Comparison of ENCODE assay signal across 9 cellular contexts in the genomic region with DNA sequence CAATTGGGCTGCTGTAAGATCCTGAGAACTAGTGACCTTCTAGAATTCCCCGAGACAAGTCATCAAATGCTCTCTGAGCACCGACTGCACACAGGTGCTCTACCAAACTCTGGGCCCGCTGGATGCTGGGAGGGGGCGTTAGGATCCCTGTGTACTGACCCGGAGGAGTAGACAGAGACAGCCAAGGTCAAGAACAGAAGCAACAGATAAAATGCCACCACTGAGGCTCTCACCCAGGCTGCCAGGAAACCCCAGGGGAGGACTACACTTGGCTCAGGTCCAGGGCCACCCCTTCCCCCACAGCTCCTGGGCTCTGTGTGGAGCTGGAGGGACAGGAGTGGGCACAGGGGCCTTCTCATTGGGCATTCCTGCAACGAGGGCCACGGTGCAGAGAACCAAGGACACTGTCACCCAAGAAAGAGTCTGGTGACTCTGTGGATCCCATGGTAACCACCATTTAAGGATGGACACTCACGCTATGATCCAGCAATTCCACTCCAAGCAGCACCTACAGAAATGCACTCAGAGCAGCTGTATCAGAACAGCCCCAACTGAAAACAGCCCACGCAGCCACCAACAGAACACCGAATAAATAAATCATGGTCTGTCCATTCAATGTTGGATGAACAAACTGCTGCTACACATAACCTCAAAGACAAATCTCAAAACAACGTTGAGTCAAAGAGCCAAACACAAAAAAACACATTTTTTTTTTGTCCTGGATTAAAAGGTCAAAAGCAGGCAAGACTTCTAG. TPM values are rescaled to one million over a fixed set of nuclear protein-coding genes. Genes with fewer than 3 reads are reported as not detected.
DNase-seq lines count a peak whose midpoint lies in the region; ATAC-seq and TF ChIP-seq lines count a peak whose summit lies in the region.
"Had no signal": no experiment of that assay in that cellular context is flagged by ENCODE, and none has a peak within 500 bp of the region (broad histone marks: within the 10 kb centered on the region; RNA-seq: fewer than 3 reads in every experiment).

No MANE protein-coding gene starts in this region.

- H3K9me3 Mint-ChIP-seq in naive B cell = no peaks in the 10 kb centered on the region
- no peaks in the 10 kb centered on the region for H3K9me3 Mint-ChIP-seq in type B pancreatic cell

- peaks cover 71% of the 10 kb centered on the region for H3K79me2 ChIP-seq in SU-DHL-6 (ENCODE audit: insufficient read depth, low read length)

- TF ChIP-seq CTCF in SU-DHL-6 (IDR thresholded peaks at IDR 0.05; ENCODE audit: insufficient read depth, low read length, poor library complexity, severe bottlenecking) (no peak), type B pancreatic cell (conservative IDR thresholded peaks at IDR 0.05) (no peak), GM20000 (IDR thresholded peaks at IDR 0.05; ENCODE audit: extremely low read depth, missing control alignments) (no peak)

- peak overlapping the region; percentile 30 for H3K4me3 ChIP-seq in SU-DHL-6 (ENCODE audit: insufficient read depth, low read length, poor library complexity, severe bottlenecking)

- no peaks in the 10 kb centered on the region for H3K36me3 ChIP-seq in SU-DHL-6 (ENCODE audit: low read length)

- DNase-seq in COLO668 (lab: John Stamatoyannopoulos, UW; ENCODE audit: unreplicated experiment) (peak; percentile 32), naive B cell (no peak), type B pancreatic cell (ENCODE audit: extremely low spot score, unreplicated experiment) (no peak), hepatic stellate cell (ENCODE audit: low spot score) (no peak), GM20000 (ENCODE audit: low spot score) (no peak)
- no peak for DNase-seq in stimulated activated CD8-positive, alpha-beta memory T cell treated with anti-CD3 and anti-CD28 coated beads, Interleukin-4, amount 100 ng/mL, for 48 hours
- DNase-seq: aorta had no signal

- H3K36me3 Mint-ChIP-seq in naive B cell (no peaks in the 10 kb centered on the region), type B pancreatic cell (no peaks in the 10 kb centered on the region)

- H3K27me3 Mint-ChIP-seq in naive B cell = no peaks in the 10 kb centered on the region
- H3K27me3 Mint-ChIP-seq in type B pancreatic cell = no peaks in the 10 kb centered on the region

- ATAC-seq in GM21619 (IDR thresholded peaks at IDR 0.05; ENCODE audit: unreplicated experiment) = peak; percentile 8
- peak; percentile 2 to 4 for ATAC-seq in naive B cell (ENCODE audit: low read depth in 2 of 2)

- H2AFZ ChIP-seq in SU-DHL-6 (ENCODE audit: low read depth, low read length, severe bottlenecking) = no peak overlapping the region

- H3K27ac Mint-ChIP-seq in naive B cell (peak overlapping the region; percentile 98 to 100 (median 100)), type B pancreatic cell (no peak overlapping the region)

- no peaks in the 10 kb centered on the region for H4K20me1 ChIP-seq in SU-DHL-6 (ENCODE audit: low read depth, low read length)

- H3K9me2 ChIP-seq in SU-DHL-6 (replicated peaks; ENCODE audit: insufficient read depth, low read length) = no peaks in the 10 kb centered on the region

- peak overlapping the region; percentile 91 for H3K4me2 ChIP-seq in SU-DHL-6 (ENCODE audit: low read depth, low read length, poor library complexity, severe bottlenecking)

- peak overlapping the region; percentile 98 for H3K27ac ChIP-seq in SU-DHL-6 (ENCODE audit: low read depth, low read length)

- no peaks in the 10 kb centered on the region for H3K27me3 ChIP-seq in SU-DHL-6 (ENCODE audit: low read length)

- H3F3A ChIP-seq in SU-DHL-6 (ENCODE audit: insufficient read depth) = peaks cover 82% of the 10 kb centered on the region

- no peaks in the 10 kb centered on the region for H3K9me3 ChIP-seq in SU-DHL-6 (ENCODE audit: insufficient read depth, low read length)

- H3K4me3 Mint-ChIP-seq in naive B cell = peak overlapping the region; percentile 85 to 97 (median 94)
- no peak overlapping the region for H3K4me3 Mint-ChIP-seq in type B pancreatic cell

- H3K4me1 Mint-ChIP-seq in naive B cell = peaks cover 79 to 96% (median 94%) of the 10 kb centered on the region in 3 donors
- peaks cover 47% of the 10 kb centered on the region for H3K4me1 Mint-ChIP-seq in type B pancreatic cell (ENCODE audit: unreplicated experiment)

- peak overlapping the region; percentile 79 for H3K9ac ChIP-seq in SU-DHL-6 (ENCODE audit: low read length)

RNA-seq across cellular contexts. Expression of a gene that starts 16.8 kb away (rescaled TPM):
- 10 to 100 TPM; 15.4 to 26.2 (median 19.4) TPM for polyA plus RNA-seq in naive B cell (ENCODE audit: low read depth in 6 of 6)
- total RNA-seq in type B pancreatic cell (ENCODE audit: low replicate concordance) = 44.5 and 52.7 TPM in 2 replicates

RNA-seq across cellular contexts. Expression of a gene that starts 39.0 kb away (rescaled TPM):
- polyA plus RNA-seq in naive B cell (ENCODE audit: low read depth in 6 of 6) = 10 to 100 TPM in 1 of 6 donors, 1 to 10 TPM in 5; 2.0 to 10.9 (median 5.4) TPM
- 12.5 and 12.8 TPM in 2 replicates for total RNA-seq in type B pancreatic cell (ENCODE audit: low replicate concordance)

RNA-seq across cellular contexts. Expression of a gene that starts 46.8 kb away (rescaled TPM):
- 10 to 100 TPM in 2 of 6 donors, 1 to 10 TPM in 4; 3.2 to 19.5 (median 9.4) TPM for polyA plus RNA-seq in naive B cell (ENCODE audit: low read depth in 6 of 6)
- 61.0 and 70.8 TPM in 2 replicates for total RNA-seq in type B pancreatic cell (ENCODE audit: low replicate concordance)
